ENCODE assay signal across 8 cellular contexts in the genomic region with DNA sequence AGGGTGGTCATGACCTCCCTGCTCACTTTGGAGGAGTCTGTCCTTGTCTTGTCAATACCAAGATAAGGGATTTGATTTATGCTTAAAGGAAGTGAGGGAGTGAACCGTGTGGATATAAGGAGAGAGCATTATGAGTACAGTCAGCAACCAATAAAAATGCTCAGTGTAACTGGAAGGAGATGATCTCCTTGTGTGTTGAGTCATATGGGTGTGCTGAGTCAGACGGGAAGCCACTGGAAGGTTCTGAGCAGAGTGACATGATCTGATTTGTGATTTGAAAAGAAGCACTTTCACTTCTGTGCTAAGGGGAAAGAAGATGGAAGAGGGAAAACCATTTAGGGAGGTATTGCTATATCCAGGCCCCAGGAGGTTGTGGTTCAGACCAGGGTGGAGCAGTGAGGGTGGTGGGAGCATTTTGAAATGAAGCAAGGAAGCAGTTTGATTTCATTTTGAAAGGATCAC.
DNase-seq lines count a peak whose midpoint lies in the region; FAIRE-seq lines count a peak whose summit lies in the region.

No MANE protein-coding gene starts in this region.

- FAIRE-seq in islet of Langerhans (lab: Jason Lieb, UNC): peak; percentile 17

- DNase-seq in activated CD4-positive, alpha-beta T cell treated with anti-CD3 and anti-CD28 coated beads for 1 hour: peak; percentile 18
- DNase-seq in activated CD4-positive, alpha-beta T cell treated with anti-CD3 and anti-CD28 coated beads, Interleukin-2, amount 50 U/mL, for 1 hour: no peak
- DNase-seq in MV-4-11 (lab: John Stamatoyannopoulos, UW) (peak; percentile 81), NCI-H128 (lab: John Stamatoyannopoulos, UW; ENCODE audit: unreplicated experiment) (no peak), NCI-H446 treated with DMSO at 0.1 percent for 48 hours (lab: John Stamatoyannopoulos, UW) (no peak)
- DNase-seq in activated naive CD4-positive, alpha-beta T cell treated with anti-CD3 and anti-CD28 coated beads, Interleukin-2, amount 50 U/mL, for 16 hours: peak; percentile 36
- DNase-seq in stimulated activated CD8-positive, alpha-beta memory T cell treated with anti-CD3 and anti-CD28 coated beads, Interleukin-7, amount 100 ng/mL, for 4 hours (ENCODE audit: low read depth in 2 of 2): peak; percentile 43 to 51

Comparison
In these comparisons a context has a peak if more than half of its experiments do, and no peak if none do; other contexts are left out.
1. DNase-seq: peak in activated CD4-positive, alpha-beta T cell treated with anti-CD3 and anti-CD28 coated beads for 1 hour (single experiment), MV-4-11 (single experiment), activated naive CD4-positive, alpha-beta T cell treated with anti-CD3 and anti-CD28 coated beads, Interleukin-2, amount 50 U/mL, for 16 hours (single experiment) and stimulated activated CD8-positive, alpha-beta memory T cell treated with anti-CD3 and anti-CD28 coated beads, Interleukin-7, amount 100 ng/mL, for 4 hours (2 of 2); none in activated CD4-positive, alpha-beta T cell treated with anti-CD3 and anti-CD28 coated beads, Interleukin-2, amount 50 U/mL, for 1 hour (single experiment), NCI-H128 (single experiment) and NCI-H446 treated with DMSO at 0.1 percent for 48 hours (single experiment).